In genomic region chr22:23245799-23246136, GRCh38 we compare ENCODE assay signal across 18 cellular contexts.
DNase-seq lines count a peak whose midpoint lies in the region; ATAC-seq and TF ChIP-seq lines count a peak whose summit lies in the region.
"Had no signal": no experiment of that assay in that cellular context is flagged by ENCODE, and none has a peak within 500 bp of the region (broad histone marks: within the 10 kb centered on the region; RNA-seq: fewer than 3 reads in every experiment).

No MANE protein-coding gene starts in this region.

- H3K14ac ChIP-seq in H9 (ENCODE audit: insufficient read depth, low read length) = no peak overlapping the region

- no peak overlapping the region for H3K9ac ChIP-seq in H9 (ENCODE audit: extremely low read depth, insufficient read length, low read length)

- H3K27me3 ChIP-seq in H9 (ENCODE audit: insufficient read depth, low read length) = no peaks in the 10 kb centered on the region
- H3K27me3 ChIP-seq in naive thymus-derived CD4-positive, alpha-beta T cell (ENCODE audit: control insufficient read depth in 2 of 2, insufficient read depth in 2 of 2, low read length in 2 of 2) = no peaks in the 10 kb centered on the region
- H3K27me3 ChIP-seq: dorsolateral prefrontal cortex had no signal

- peaks cover 28% of the 10 kb centered on the region; the same call in 1 of the 2 replicates for H3K79me2 ChIP-seq in H9 (ENCODE audit: insufficient read depth, low read length)

- H3K79me1 ChIP-seq in H9 (ENCODE audit: insufficient read depth, low read depth, low read length, poor library complexity, severe bottlenecking) = peaks cover 11% of the 10 kb centered on the region

- no peak overlapping the region for H3K23ac ChIP-seq in H9 (ENCODE audit: insufficient read length, low read depth, low read length)

- no peak overlapping the region for H3K4me3 ChIP-seq in naive thymus-derived CD4-positive, alpha-beta T cell (ENCODE audit: low read length)
- H3K4me3 ChIP-seq: dorsolateral prefrontal cortex, PC-9 had no signal

- no peak overlapping the region for H2BK20ac ChIP-seq in H9 (ENCODE audit: low read depth, low read length, poor library complexity, severe bottlenecking)

- no CpG with 5 or more reads among the region's 8 CpGs for WGBS in H9 (ENCODE audit: extremely low coverage, insufficient read length, low lambda C conversion rate)

- no peak overlapping the region for H3K4ac ChIP-seq in H9 (ENCODE audit: low read depth, low read length)

- peaks cover 2 to 10% (median 8%) of the 10 kb centered on the region in 3 experiments for H3K36me3 Mint-ChIP-seq in H9 (ENCODE audit: insufficient read depth in 1 of 3, low read depth in 3 of 3)
- peaks cover 9% of the 10 kb centered on the region for H3K36me3 Mint-ChIP-seq in activated T-helper 17 cell treated with anti-CD3 and anti-CD28 coated beads, Interleukin-2, amount 50 U/mL, for 72 hours (ENCODE audit: low read depth)
- peaks cover 0 to 8% (median 4%) of the 10 kb centered on the region in 5 donors for H3K36me3 Mint-ChIP-seq in naive thymus-derived CD4-positive, alpha-beta T cell
- H3K36me3 Mint-ChIP-seq in endothelial cell (ENCODE audit: low read depth, unreplicated experiment) = no peaks in the 10 kb centered on the region
- H3K36me3 Mint-ChIP-seq: IgD-negative memory B cell had no signal

- H4K8ac ChIP-seq in H9 (replicated peaks; ENCODE audit: insufficient read length, low read depth, low read length) = no peak overlapping the region

- H3K4me3 Mint-ChIP-seq in H9 (no peak overlapping the region), endothelial cell (ENCODE audit: unreplicated experiment) (no peak overlapping the region)
- H3K4me3 Mint-ChIP-seq in activated T-helper 17 cell treated with anti-CD3 and anti-CD28 coated beads, Interleukin-2, amount 50 U/mL, for 72 hours = peak overlapping the region; percentile 84
- peak overlapping the region in 8 of 10 donors; percentile 13 to 69 (median 54) for H3K4me3 Mint-ChIP-seq in naive thymus-derived CD4-positive, alpha-beta T cell
- H3K4me3 Mint-ChIP-seq: B cell, IgD-negative memory B cell, nephron progenitor cell had no signal

- H3K18ac ChIP-seq in H9 (ENCODE audit: insufficient read length, low read depth, low read length) = no peak overlapping the region

- no peak overlapping the region for H3T11ph ChIP-seq in H9 (ENCODE audit: low read length)

- H4K91ac ChIP-seq in H9 (ENCODE audit: insufficient read length, low read depth, low read length) = no peak overlapping the region

- H3K27ac Mint-ChIP-seq in H9 (peak overlapping the region; percentile 17 to 57 (median 28); a peak in 5 of 7 replicates), endothelial cell (ENCODE audit: unreplicated experiment) (no peak overlapping the region)
- peak overlapping the region; percentile 96 for H3K27ac Mint-ChIP-seq in activated T-helper 17 cell treated with anti-CD3 and anti-CD28 coated beads, Interleukin-2, amount 50 U/mL, for 72 hours
- peak overlapping the region in 8 of 9 donors; percentile 77 to 89 (median 86) for H3K27ac Mint-ChIP-seq in naive thymus-derived CD4-positive, alpha-beta T cell
- H3K27ac Mint-ChIP-seq: IgD-negative memory B cell, nephron progenitor cell had no signal

- peaks cover 31% of the 10 kb centered on the region for H3K4me1 ChIP-seq in H9 (ENCODE audit: insufficient read depth, low read length)
- H3K4me1 ChIP-seq in naive thymus-derived CD4-positive, alpha-beta T cell (ENCODE audit: control insufficient read depth in 2 of 2, insufficient read depth in 2 of 2, low read length in 2 of 2) = peaks cover 58 to 81% of the 10 kb centered on the region in 2 donors

- CTCF ChIA-PET in naive thymus-derived CD4-positive, alpha-beta T cell (lab: Charles Lee) = no interaction called here

- intact Hi-C loops in naive thymus-derived CD4-positive, alpha-beta T cell (cut with micrococcal nuclease) = loop anchor here in 1 of 2 donors (10.0 kb wide), 1 partner anchor 421 kb away; no protein-coding TSS in a partner anchor
- intact Hi-C loops in Right ventricle myocardium inferior (cut with DNase I) = no loop called here

- DNase-seq in CD1c-positive myeloid dendritic cell (ENCODE audit: extremely low spot score) = peak; percentile 8
- DNase-seq in H9 = no peak
- peak in 3 of 9 donors; percentile 18 to 24 (median 22) for DNase-seq in naive thymus-derived CD4-positive, alpha-beta T cell
- no peak for DNase-seq in Right ventricle myocardium inferior (ENCODE audit: missing footprints)
- DNase-seq in endothelial cell (ENCODE audit: low spot score) = no peak
- DNase-seq: activated effector memory CD4-positive, alpha-beta T cell treated with Interleukin-2 at 50 U/mL for 16 hours; dorsolateral prefrontal cortex; NCI-H1092; NCI-H2107; NCI-H526; nephron progenitor cell; retina; stimulated activated CD4-positive, alpha-beta T cell treated with anti-CD3 and anti-CD28 coated beads, Interleukin-1b, Interleukin-23, amount 100 ng/mL, for 48 hours had no signal

- H2AFZ ChIP-seq in H9 (ENCODE audit: low read length) = no peak overlapping the region
- H2AFZ ChIP-seq: PC-9 had no signal

- no peak overlapping the region for H2BK5ac ChIP-seq in H9 (ENCODE audit: insufficient read length, low read length)

- no peak overlapping the region for H2BK12ac ChIP-seq in H9 (ENCODE audit: insufficient read length, low read depth, low read length)

- H3K27ac ChIP-seq in H9 (ENCODE audit: insufficient read length, low read depth, low read length) = no peak overlapping the region
- no peak overlapping the region for H3K27ac ChIP-seq in naive thymus-derived CD4-positive, alpha-beta T cell (ENCODE audit: low read depth, low read length)
- H3K27ac ChIP-seq: PC-9 had no signal

- H4K20me1 ChIP-seq in H9 (ENCODE audit: control insufficient read depth, insufficient read depth, insufficient read length) = no peaks in the 10 kb centered on the region

- POLR2A ChIA-PET in naive thymus-derived CD4-positive, alpha-beta T cell (lab: Charles Lee) = no interaction called here

- H4K5ac ChIP-seq in H9 (ENCODE audit: insufficient read length, low read depth, low read length) = no peak overlapping the region

- no peak overlapping the region for H2BK15ac ChIP-seq in H9 (ENCODE audit: low read depth, low read length)

- H3K4me1 Mint-ChIP-seq in H9 (peaks cover 89 to 93% of the 10 kb centered on the region in 2 experiments), endothelial cell (ENCODE audit: unreplicated experiment) (peaks cover 49% of the 10 kb centered on the region)
- H3K4me1 Mint-ChIP-seq in activated T-helper 17 cell treated with anti-CD3 and anti-CD28 coated beads, Interleukin-2, amount 50 U/mL, for 72 hours = peaks cover 52% of the 10 kb centered on the region
- peaks cover 65 to 98% (median 89%) of the 10 kb centered on the region in 7 donors for H3K4me1 Mint-ChIP-seq in naive thymus-derived CD4-positive, alpha-beta T cell

- ATAC-seq in activated T-helper 17 cell treated with anti-CD3 and anti-CD28 coated beads, Interleukin-2, amount 50 U/mL, for 72 hours (replicated peaks) = peak; percentile 21
- ATAC-seq in naive thymus-derived CD4-positive, alpha-beta T cell = no peak
- ATAC-seq in GM18517 (IDR thresholded peaks at IDR 0.05; ENCODE audit: unreplicated experiment) (no peak), Right ventricle myocardium inferior (no peak)

- no peaks in the 10 kb centered on the region for H3K9me3 ChIP-seq in H9 (ENCODE audit: control insufficient read depth, low read depth, low read length)
- no peaks in the 10 kb centered on the region for H3K9me3 ChIP-seq in naive thymus-derived CD4-positive, alpha-beta T cell (ENCODE audit: control insufficient read depth in 2 of 3, low read length in 3 of 3)

- no peak overlapping the region for H2BK120ac ChIP-seq in H9 (ENCODE audit: low read depth, low read length, poor library complexity, severe bottlenecking)

- no peaks in the 10 kb centered on the region; a peak in 1 of 5 replicates for H3K9me3 Mint-ChIP-seq in H9
- H3K9me3 Mint-ChIP-seq in activated T-helper 17 cell treated with anti-CD3 and anti-CD28 coated beads, Interleukin-2, amount 50 U/mL, for 72 hours = no peaks in the 10 kb centered on the region
- H3K9me3 Mint-ChIP-seq in naive thymus-derived CD4-positive, alpha-beta T cell = no peaks in the 10 kb centered on the region
- H3K9me3 Mint-ChIP-seq in endothelial cell (ENCODE audit: unreplicated experiment) = no peaks in the 10 kb centered on the region

- no peaks in the 10 kb centered on the region for H3K36me3 ChIP-seq in naive thymus-derived CD4-positive, alpha-beta T cell (ENCODE audit: control insufficient read depth in 2 of 3, insufficient read depth in 3 of 3, low read length in 3 of 3)

- TF ChIP-seq CTCF in H9 (conservative IDR thresholded peaks at IDR 0.05) = no peak
- TF ChIP-seq CTCF in endothelial cell (IDR thresholded peaks at IDR 0.05; ENCODE audit: unreplicated experiment) = no peak

- no peak overlapping the region for H3K4me2 ChIP-seq in H9 (ENCODE audit: insufficient read depth, insufficient read length, low read length)
- H3K4me2 ChIP-seq: PC-9 had no signal

- H2AK5ac ChIP-seq in H9 (ENCODE audit: insufficient read length, low read length) = no peak overlapping the region

- no peak overlapping the region for H3K56ac ChIP-seq in H9 (ENCODE audit: insufficient read length, low read depth, low read length)

- H3K23me2 ChIP-seq in H9 (ENCODE audit: insufficient read length, low read depth, low read length, poor library complexity, severe bottlenecking) = peaks cover 4% of the 10 kb centered on the region

- H3K27me3 Mint-ChIP-seq in H9 (ENCODE audit: low read depth) = no peaks in the 10 kb centered on the region
- H3K27me3 Mint-ChIP-seq in activated T-helper 17 cell treated with anti-CD3 and anti-CD28 coated beads, Interleukin-2, amount 50 U/mL, for 72 hours = no peaks in the 10 kb centered on the region
- H3K27me3 Mint-ChIP-seq in naive thymus-derived CD4-positive, alpha-beta T cell = no peaks in the 10 kb centered on the region
- H3K27me3 Mint-ChIP-seq in endothelial cell (ENCODE audit: unreplicated experiment) = peaks cover 4% of the 10 kb centered on the region
- H3K27me3 Mint-ChIP-seq: B cell had no signal

Comparison
In these comparisons a context has a peak if more than half of its experiments do, and no peak if none do; other contexts are left out.
1. H3K4me3 Mint-ChIP-seq: peak in activated T-helper 17 cell treated with anti-CD3 and anti-CD28 coated beads, Interleukin-2, amount 50 U/mL, for 72 hours (single experiment) and naive thymus-derived CD4-positive, alpha-beta T cell (8 of 10); none in H9 (0 of 2) and endothelial cell (single experiment).